ENCODE assay signal across 18 cellular contexts in genomic region chr2:43180901-43181300, GRCh38. TPM values are rescaled to one million over a fixed set of nuclear protein-coding genes. Genes with fewer than 3 reads are reported as not detected.
DNase-seq lines count a peak whose midpoint lies in the region; ATAC-seq lines count a peak whose summit lies in the region.
"Had no signal": no experiment of that assay in that cellular context is flagged by ENCODE, and none has a peak within 500 bp of the region (broad histone marks: within the 10 kb centered on the region; RNA-seq: fewer than 3 reads in every experiment).

No MANE protein-coding gene starts in this region.

- ATAC-seq in naive thymus-derived CD8-positive, alpha-beta T cell: no peak
- ATAC-seq in stimulated activated naive B cell treated with anti-CD40 and anti-IgM and Interleukin-4, amounts not matched to agents 10 μg/mL and 1 μg/mL and 100 μg/mL, for 72 hours (replicated peaks): no peak
- ATAC-seq: body of pancreas; left lung; natural killer cell treated with Interleukin-12 subunit alpha and Interleukin-12 subunit beta and Interleukin-15 and Interleukin-18, amount 100 ng/mL, for 72 hours had no signal

- H3K9ac ChIP-seq in HUES64 (ENCODE audit: low read depth, low read length): no peak overlapping the region

- H3K4me1 ChIP-seq in CD8-positive, alpha-beta memory T cell (ENCODE audit: insufficient read depth, low read length): peaks cover 66% of the 10 kb centered on the region
- peaks cover 43% of the 10 kb centered on the region for H3K4me1 ChIP-seq in HUES64 (ENCODE audit: insufficient read depth, low read length)

- H3K4me1 Mint-ChIP-seq in CD8-positive, alpha-beta memory T cell: peaks cover 62 to 77% (median 69%) of the 10 kb centered on the region in 3 donors
- peaks cover 59% of the 10 kb centered on the region for H3K4me1 Mint-ChIP-seq in dendritic cell treated with granulocyte-macrophage colony-stimulating factor and Interleukin-4, amounts not matched to agents 40 ng/mL and 50 ng/mL, for 4 days (ENCODE audit: low read depth)
- peaks cover 36 to 68% (median 62%) of the 10 kb centered on the region in 4 donors for H3K4me1 Mint-ChIP-seq in naive thymus-derived CD8-positive, alpha-beta T cell
- H3K4me1 Mint-ChIP-seq in stimulated activated naive B cell treated with anti-CD40 and anti-IgM and Interleukin-4, amounts not matched to agents 10 μg/mL and 1 μg/mL and 100 μg/mL, for 72 hours: peaks cover 19 to 29% of the 10 kb centered on the region in 2 donors

- H3K27me3 Mint-ChIP-seq in CD8-positive, alpha-beta memory T cell: peaks cover 0 to 2% of the 10 kb centered on the region in 2 donors
- H3K27me3 Mint-ChIP-seq in dendritic cell treated with granulocyte-macrophage colony-stimulating factor and Interleukin-4, amounts not matched to agents 40 ng/mL and 50 ng/mL, for 4 days: peaks cover 6% of the 10 kb centered on the region
- no peaks in the 10 kb centered on the region for H3K27me3 Mint-ChIP-seq in naive thymus-derived CD8-positive, alpha-beta T cell
- H3K27me3 Mint-ChIP-seq in stimulated activated naive B cell treated with anti-CD40 and anti-IgM and Interleukin-4, amounts not matched to agents 10 μg/mL and 1 μg/mL and 100 μg/mL, for 72 hours: no peaks in the 10 kb centered on the region
- H3K27me3 Mint-ChIP-seq: natural killer cell treated with Interleukin-12 subunit alpha and Interleukin-12 subunit beta and Interleukin-15 and Interleukin-18, amount 100 ng/mL, for 72 hours had no signal

- intact Hi-C loops in dendritic cell treated with granulocyte-macrophage colony-stimulating factor and Interleukin-4, amounts not matched to agents 40 ng/mL and 50 ng/mL, for 4 days (cut with micrococcal nuclease): no loop called here
- intact Hi-C loops in head of caudate nucleus (cut with DNase I): no loop called here

- no peaks in the 10 kb centered on the region for H3K36me3 ChIP-seq in CD8-positive, alpha-beta memory T cell (ENCODE audit: insufficient read depth, low read length)
- no peaks in the 10 kb centered on the region for H3K36me3 ChIP-seq in HUES64 (ENCODE audit: insufficient read depth, low read length)
- H3K36me3 ChIP-seq: left lung, thoracic aorta had no signal

- H3K27me3 ChIP-seq in CD8-positive, alpha-beta memory T cell (ENCODE audit: insufficient read depth, low read length, poor library complexity, severe bottlenecking): no peaks in the 10 kb centered on the region
- H3K27me3 ChIP-seq in HUES64 (ENCODE audit: insufficient read depth, low read length): no peaks in the 10 kb centered on the region
- H3K27me3 ChIP-seq: body of pancreas, dorsolateral prefrontal cortex, left lung had no signal

- H3K27ac Mint-ChIP-seq in CD8-positive, alpha-beta memory T cell: peak overlapping the region in 6 of 8 donors; percentile 26 to 86 (median 72)
- peak overlapping the region; percentile 35 for H3K27ac Mint-ChIP-seq in dendritic cell treated with granulocyte-macrophage colony-stimulating factor and Interleukin-4, amounts not matched to agents 40 ng/mL and 50 ng/mL, for 4 days
- H3K27ac Mint-ChIP-seq in naive thymus-derived CD8-positive, alpha-beta T cell: peak overlapping the region; percentile 41 to 89 (median 71)
- H3K27ac Mint-ChIP-seq in stimulated activated naive B cell treated with anti-CD40 and anti-IgM and Interleukin-4, amounts not matched to agents 10 μg/mL and 1 μg/mL and 100 μg/mL, for 72 hours: no peak overlapping the region
- H3K27ac Mint-ChIP-seq: natural killer cell treated with Interleukin-12 subunit alpha and Interleukin-12 subunit beta and Interleukin-15 and Interleukin-18, amount 100 ng/mL, for 72 hours had no signal

- H3K4me3 Mint-ChIP-seq in CD8-positive, alpha-beta memory T cell: no peak overlapping the region
- no peak overlapping the region for H3K4me3 Mint-ChIP-seq in dendritic cell treated with granulocyte-macrophage colony-stimulating factor and Interleukin-4, amounts not matched to agents 40 ng/mL and 50 ng/mL, for 4 days
- peak overlapping the region in 2 of 10 donors; percentile 13 to 56 for H3K4me3 Mint-ChIP-seq in naive thymus-derived CD8-positive, alpha-beta T cell
- H3K4me3 Mint-ChIP-seq in stimulated activated naive B cell treated with anti-CD40 and anti-IgM and Interleukin-4, amounts not matched to agents 10 μg/mL and 1 μg/mL and 100 μg/mL, for 72 hours: no peak overlapping the region
- H3K4me3 Mint-ChIP-seq: natural killer cell treated with Interleukin-12 subunit alpha and Interleukin-12 subunit beta and Interleukin-15 and Interleukin-18, amount 100 ng/mL, for 72 hours had no signal

- 88% methylated on average over 7 of the region's 8 CpGs for WGBS in HUES64

- H3K9me3 ChIP-seq in CD8-positive, alpha-beta memory T cell (ENCODE audit: low read length): no peaks in the 10 kb centered on the region
- peaks cover 8% of the 10 kb centered on the region for H3K9me3 ChIP-seq in HUES64 (ENCODE audit: insufficient read depth, low read depth, low read length)
- H3K9me3 ChIP-seq: body of pancreas, left lung, thoracic aorta had no signal

- POLR2A ChIA-PET in CD8-positive, alpha-beta memory T cell (lab: Charles Lee): interaction anchor here (0.7 kb wide), 1 partner anchor 8 kb away, joined by 4 read pairs; no protein-coding TSS in a partner anchor
- POLR2A ChIA-PET in naive thymus-derived CD8-positive, alpha-beta T cell (lab: Charles Lee): interaction anchor here (6.6 to 43.5 kb wide), 4 partner anchors 11 to 43 kb away, joined by 47 to 1530 read pairs (median 955); partner anchors contain the start of gene ZFP36L2

- no peaks in the 10 kb centered on the region for H3K9me3 Mint-ChIP-seq in CD8-positive, alpha-beta memory T cell
- H3K9me3 Mint-ChIP-seq in dendritic cell treated with granulocyte-macrophage colony-stimulating factor and Interleukin-4, amounts not matched to agents 40 ng/mL and 50 ng/mL, for 4 days: no peaks in the 10 kb centered on the region
- peaks cover 0 to 5% (median 0%) of the 10 kb centered on the region in 9 donors for H3K9me3 Mint-ChIP-seq in naive thymus-derived CD8-positive, alpha-beta T cell
- peaks cover 4% of the 10 kb centered on the region in 2 donors for H3K9me3 Mint-ChIP-seq in stimulated activated naive B cell treated with anti-CD40 and anti-IgM and Interleukin-4, amounts not matched to agents 10 μg/mL and 1 μg/mL and 100 μg/mL, for 72 hours
- H3K9me3 Mint-ChIP-seq: natural killer cell treated with Interleukin-12 subunit alpha and Interleukin-12 subunit beta and Interleukin-15 and Interleukin-18, amount 100 ng/mL, for 72 hours had no signal

- DNase-seq in CD8-positive, alpha-beta memory T cell: no peak
- no peak for DNase-seq in naive thymus-derived CD8-positive, alpha-beta T cell
- no peak for DNase-seq in stimulated activated CD4-positive, alpha-beta T cell treated with anti-CD3 and anti-CD28 coated beads, Interleukin-4, amount 100 ng/mL, for 24 hours
- DNase-seq in stimulated activated naive B cell treated with anti-CD40 and anti-IgM and Interleukin-4, amounts not matched to agents 10 μg/mL and 1 μg/mL and 100 μg/mL, for 72 hours: no peak
- DNase-seq in head of caudate nucleus: no peak
- DNase-seq in stimulated activated CD4-positive, alpha-beta T cell treated with anti-CD3 and anti-CD28 coated beads, Interleukin-2, amount 100 ng/mL, for 48 hours: no peak
- DNase-seq: activated effector memory CD4-positive, alpha-beta T cell treated with anti-CD3 and anti-CD28 coated beads, Interleukin-2, amount 50 U/mL, for 16 hours; body of pancreas; DMS79; dorsolateral prefrontal cortex; hippocampal formation; left lung; NCI-H1930; retina had no signal

- H3K36me3 Mint-ChIP-seq in CD8-positive, alpha-beta memory T cell: peaks cover 0 to 4% (median 0%) of the 10 kb centered on the region in 3 donors
- H3K36me3 Mint-ChIP-seq in dendritic cell treated with granulocyte-macrophage colony-stimulating factor and Interleukin-4, amounts not matched to agents 40 ng/mL and 50 ng/mL, for 4 days (ENCODE audit: low read depth): no peaks in the 10 kb centered on the region
- no peaks in the 10 kb centered on the region for H3K36me3 Mint-ChIP-seq in naive thymus-derived CD8-positive, alpha-beta T cell
- H3K36me3 Mint-ChIP-seq in stimulated activated naive B cell treated with anti-CD40 and anti-IgM and Interleukin-4, amounts not matched to agents 10 μg/mL and 1 μg/mL and 100 μg/mL, for 72 hours: peaks cover 6 to 11% of the 10 kb centered on the region in 2 donors
- H3K36me3 Mint-ChIP-seq: natural killer cell treated with Interleukin-12 subunit alpha and Interleukin-12 subunit beta and Interleukin-15 and Interleukin-18, amount 100 ng/mL, for 72 hours had no signal

- no peak overlapping the region for H3K27ac ChIP-seq in CD8-positive, alpha-beta memory T cell (ENCODE audit: low read depth, low read length)
- H3K27ac ChIP-seq in HUES64 (ENCODE audit: low read depth, low read length): peak overlapping the region; percentile 99; the same call in 1 of the 2 replicates
- H3K27ac ChIP-seq: dorsolateral prefrontal cortex, left lung, thoracic aorta had no signal

- CTCF ChIA-PET in CD8-positive, alpha-beta memory T cell (lab: Charles Lee): interaction anchor here (1.0 to 26.3 kb wide), 5 partner anchors 10 to 47 kb away, joined by 3 to 580 read pairs (median 9); partner anchors contain the start of gene ZFP36L2

- H3K4me3 ChIP-seq in CD8-positive, alpha-beta memory T cell (ENCODE audit: low read length): no peak overlapping the region
- H3K4me3 ChIP-seq in HUES64 (ENCODE audit: low read length): no peak overlapping the region
- H3K4me3 ChIP-seq: body of pancreas, dorsolateral prefrontal cortex, left lung, thoracic aorta had no signal

RNA-seq across cellular contexts. Expression of gene ZFP36L2, which starts 45.5 kb away (rescaled TPM):
- 10 to 100 TPM; 98.0 to 98.6 TPM for total RNA-seq in CD8-positive, alpha-beta memory T cell
- polyA plus RNA-seq in CD8-positive, alpha-beta memory T cell: 737 TPM
- polyA plus RNA-seq in HUES64 (2013, experiment 1 of 2): 62.2 TPM
- 60.5 TPM for polyA plus RNA-seq in HUES64 (2013, experiment 2 of 2)
- 100 to 1,000 TPM; 264 to 274 TPM for total RNA-seq in naive thymus-derived CD8-positive, alpha-beta T cell
- 100 to 1,000 TPM; 222 to 420 (median 390) TPM for polyA plus RNA-seq in naive thymus-derived CD8-positive, alpha-beta T cell
